8 cellular contexts compared by ENCODE assay signal in genomic region chr18:45879681-45880655, GRCh38. TPM values are rescaled to one million over a fixed set of nuclear protein-coding genes. Genes with fewer than 3 reads are reported as not detected.
DNase-seq lines count a peak whose midpoint lies in the region; ATAC-seq, FAIRE-seq and TF ChIP-seq lines count a peak whose summit lies in the region.

No MANE protein-coding gene starts in this region.

- no peak for TF ChIP-seq EP300 in A549 (IDR thresholded peaks at IDR 0.05)

- WGBS in A549 (ENCODE audit: missing lambda C conversion rate), result 30% methylated on average over 17 of the region's 17 CpGs
- WGBS in lower leg skin, 2 donors, result 37 to 43% methylated on average over 16 to 17 of the region's 17 CpGs

- H3K4me1 Mint-ChIP-seq in activated CD4-positive, alpha-beta T cell treated with anti-CD3 and anti-CD28 coated beads, Interleukin-2, amount 10 ng/mL, durations not matched to agents 7 days and 5 days, result peaks cover 10% of the 10 kb centered on the region

- FAIRE-seq in A549 (lab: Jason Lieb, UNC) (no peak), GM18507 (lab: Jason Lieb, UNC) (peak; percentile 91)

- no peak overlapping the region for H3K27ac Mint-ChIP-seq in activated CD4-positive, alpha-beta T cell treated with anti-CD3 and anti-CD28 coated beads, Interleukin-2, amount 10 ng/mL, durations not matched to agents 7 days and 5 days

- no peaks in the 10 kb centered on the region for H3K27me3 ChIP-seq in colonic mucosa

- H3K4me2 ChIP-seq in A549, result no peak overlapping the region

- H3K4me1 ChIP-seq in A549 (no peaks in the 10 kb centered on the region), colonic mucosa (no peaks in the 10 kb centered on the region)

- TF ChIP-seq RAD21 in A549 (conservative IDR thresholded peaks at IDR 0.05 in 1 of 2, IDR thresholded peaks at IDR 0.05 in 1 of 2), result peak; percentile 72 to 75

- H3K4me3 Mint-ChIP-seq in activated CD4-positive, alpha-beta T cell treated with anti-CD3 and anti-CD28 coated beads, Interleukin-2, amount 10 ng/mL, durations not matched to agents 7 days and 5 days, result no peak overlapping the region

- no peaks in the 10 kb centered on the region for H3K36me3 ChIP-seq in colonic mucosa

- no peak overlapping the region for H3K9ac ChIP-seq in colonic mucosa (ENCODE audit: low read depth in 2 of 2, low read length in 2 of 2)

- ATAC-seq in A549 (peak; percentile 97 to 98), HG03039 (IDR thresholded peaks at IDR 0.05; ENCODE audit: unreplicated experiment) (peak; percentile 79)

- POLR2A ChIA-PET in A549 (lab: Yijun Ruan, JAX), result no interaction called here
- POLR2A ChIA-PET in activated CD4-positive, alpha-beta T cell treated with anti-CD3 and anti-CD28 coated beads, Interleukin-2, amount 10 ng/mL, durations not matched to agents 7 days and 5 days (lab: Charles Lee), result interaction anchor here (0.8 kb wide), 1 partner anchor 157 kb away, joined by 3 read pairs; no protein-coding TSS in a partner anchor

- H3K9me3 ChIP-seq in A549, result no peaks in the 10 kb centered on the region
- no peaks in the 10 kb centered on the region for H3K9me3 ChIP-seq in colonic mucosa

- peaks cover 2% of the 10 kb centered on the region for H3K9me3 Mint-ChIP-seq in activated CD4-positive, alpha-beta T cell treated with anti-CD3 and anti-CD28 coated beads, Interleukin-2, amount 10 ng/mL, durations not matched to agents 7 days and 5 days

- no peak overlapping the region for H3K27ac ChIP-seq in A549
- no peak overlapping the region for H3K27ac ChIP-seq in colonic mucosa

- CTCF ChIA-PET in A549 (lab: Yijun Ruan, JAX), result interaction anchor here (0.7 to 5.7 kb wide), 33 partner anchors 11 to 1040 kb away, joined by 3 to 62 read pairs (median 5); no protein-coding TSS in a partner anchor
- CTCF ChIA-PET in activated CD4-positive, alpha-beta T cell treated with anti-CD3 and anti-CD28 coated beads, Interleukin-2, amount 10 ng/mL, durations not matched to agents 7 days and 5 days (lab: Charles Lee), result interaction anchor here (0.6 to 5.1 kb wide), 35 partner anchors 9 to 305 kb away, joined by 3 to 23 read pairs (median 3); no protein-coding TSS in a partner anchor

- no peak for TF ChIP-seq POLR2A in A549 (IDR thresholded peaks at IDR 0.05; ENCODE audit: low read length)
- TF ChIP-seq POLR2A in lower leg skin (IDR thresholded peaks at IDR 0.05), result no peak

- no peaks in the 10 kb centered on the region for H3K27me3 Mint-ChIP-seq in activated CD4-positive, alpha-beta T cell treated with anti-CD3 and anti-CD28 coated beads, Interleukin-2, amount 10 ng/mL, durations not matched to agents 7 days and 5 days

- TF ChIP-seq CTCF in A549 (IDR thresholded peaks at IDR 0.05), result peak; percentile 81
- TF ChIP-seq CTCF in colonic mucosa (IDR thresholded peaks at IDR 0.05), result peak; percentile 99
- peak in 1 of 3 donors; percentile 58 for TF ChIP-seq CTCF in lower leg skin (IDR thresholded peaks at IDR 0.05)

- peaks cover 37% of the 10 kb centered on the region for H3K36me3 Mint-ChIP-seq in activated CD4-positive, alpha-beta T cell treated with anti-CD3 and anti-CD28 coated beads, Interleukin-2, amount 10 ng/mL, durations not matched to agents 7 days and 5 days (ENCODE audit: low read depth)

- no peak overlapping the region for H3K4me3 ChIP-seq in A549
- H3K4me3 ChIP-seq in colonic mucosa, result no peak overlapping the region
- H3K4me3 ChIP-seq in lower leg skin (ENCODE audit: low read depth, poor library complexity, severe bottlenecking), result no peak overlapping the region

- DNase-seq in A549 (ENCODE audit: low read depth in 1 of 2, low spot score in 1 of 2) (peak; percentile 28 to 48), GM18507 (ENCODE audit: extremely low spot score, insufficient read length, low read depth) (peak; percentile 67), NCI-H2196 treated with DMSO at 0.1 percent for 48 hours (lab: John Stamatoyannopoulos, UW; ENCODE audit: unreplicated experiment) (peak; percentile 66), colonic mucosa (peak; percentile 51), lower leg skin (ENCODE audit: low spot score in 2 of 2) (peak; percentile 35 to 91)
- DNase-seq in activated CD4-positive, alpha-beta T cell treated with anti-CD3 and anti-CD28 coated beads, Interleukin-2, amount 10 ng/mL, durations not matched to agents 7 days and 5 days, result peak; percentile 68
- peak; percentile 16 for DNase-seq in stimulated activated CD8-positive, alpha-beta memory T cell treated with anti-CD3 and anti-CD28 coated beads, Interleukin-12 subunit alpha, Interleukin-12 subunit beta, amount 100 ng/mL, for 24 hours (ENCODE audit: extremely low read depth)

- intact Hi-C loops in colonic mucosa (cut with DNase I), result loop anchor here (5.0 kb wide), 1 partner anchor 188 kb away; no protein-coding TSS in a partner anchor
- intact Hi-C loops in lower leg skin (cut with DNase I; ENCODE audit: low total_unique reads), result loop anchor here (10.0 kb wide), 2 partner anchors 165 to 195 kb away; no protein-coding TSS in a partner anchor

TF ChIP-seq in A549, 52 proteins besides CTCF, POLR2A, EP300 and RAD21:
- no peak for TF ChIP-seq CHD4 (IDR thresholded peaks at IDR 0.05; ENCODE audit: borderline replicate concordance)
- peak; percentile 84 for TF ChIP-seq SMC3 (IDR thresholded peaks at IDR 0.05)
- no peak for TF ChIP-seq FOSL2 (IDR thresholded peaks at IDR 0.05)
- no peak for TF ChIP-seq FOSL2 (CRISPR knock-in tag; IDR thresholded peaks at IDR 0.05)

RNA-seq across cellular contexts. Expression of gene SIGLEC15, which starts 54.5 kb away (rescaled TPM):
- not detected in 2 replicates for polyA plus RNA-seq in A549 (2011; rRNA removed)
- polyA plus RNA-seq in A549 (2012; cell fraction: cytosol; rRNA removed), result 0.01 TPM in 1 of 2 replicates, not detected in the other
- 0.02 and 0.04 TPM in 2 replicates for polyA plus RNA-seq in A549 (2012; cell fraction: nucleus; rRNA removed)
- not detected in 3 replicates for polyA plus RNA-seq in A549 (2017; fragmentation: RNase III; extraction: RNeasy Plus Mini Kit Qiagen cat#74134 plus additional on column Dnase treatment)
- not detected in 2 replicates for polyA minus RNA-seq in A549 (2011; rRNA and poly(A)+ RNA removed)
- total RNA-seq in activated CD4-positive, alpha-beta T cell treated with anti-CD3 and anti-CD28 coated beads, Interleukin-2, amount 10 ng/mL, durations not matched to agents 7 days and 5 days, result not detected
- total RNA-seq in colonic mucosa, result not detected
- total RNA-seq in lower leg skin, result 1 to 10 TPM in 1 of 4 donors, under 1 TPM in 2, not detected in 1; 0.27 to 1.9 (median 0.38) TPM

Comparison
In these comparisons a context has a peak if more than half of its experiments do, and no peak if none do; other contexts are left out.
1. DNase-seq: peak in every context shown above with its lines; median percentile 68 in activated CD4-positive, alpha-beta T cell treated with anti-CD3 and anti-CD28 coated beads, Interleukin-2, amount 10 ng/mL, durations not matched to agents 7 days and 5 days; 67 in GM18507; 66 in NCI-H2196 treated with DMSO at 0.1 percent for 48 hours; 63 in lower leg skin; 51 in colonic mucosa; 38 in A549; 16 in stimulated activated CD8-positive, alpha-beta memory T cell treated with anti-CD3 and anti-CD28 coated beads, Interleukin-12 subunit alpha, Interleukin-12 subunit beta, amount 100 ng/mL, for 24 hours.